Comparison of ENCODE assay signal across 23 cellular contexts in the genomic region with DNA sequence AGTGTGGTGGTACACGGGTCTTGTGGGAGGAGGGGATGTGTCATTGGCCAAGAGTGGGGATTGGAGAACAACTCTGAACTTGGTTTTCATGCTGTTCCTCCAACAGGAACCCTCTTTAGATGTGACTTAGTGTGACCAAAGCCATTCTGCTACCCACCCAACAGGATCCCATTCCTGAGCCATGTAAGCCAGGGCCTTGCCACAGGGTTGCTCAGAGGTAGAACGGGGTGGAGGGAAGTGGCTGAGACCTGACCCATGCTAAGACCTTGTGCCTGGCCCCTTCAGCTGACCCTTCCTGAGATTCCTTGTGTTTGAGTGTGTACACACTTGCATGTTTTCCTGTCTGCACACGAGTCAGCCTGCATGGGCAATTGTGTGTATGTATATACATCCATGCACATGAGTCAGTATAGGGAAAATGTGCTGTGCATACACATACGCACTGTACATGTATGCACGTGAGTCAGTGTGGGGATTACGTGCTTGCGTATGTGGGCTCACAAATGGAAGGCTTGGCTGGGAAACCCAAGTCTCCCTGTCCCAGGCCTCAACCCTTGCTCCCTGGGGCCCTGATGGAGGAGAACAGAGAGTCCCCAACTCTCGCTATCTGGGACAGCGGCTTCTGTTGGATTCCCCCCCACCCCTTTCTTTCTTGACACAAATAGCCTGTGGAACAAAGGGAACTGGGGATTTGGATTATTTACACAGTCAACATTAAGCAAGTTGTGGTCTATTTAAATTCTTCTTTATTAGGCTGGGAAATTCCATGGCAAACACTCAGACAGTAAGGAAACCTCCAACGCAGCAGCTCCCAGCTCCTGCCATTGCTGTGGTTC.
DNase-seq lines count a peak whose midpoint lies in the region; ATAC-seq and TF ChIP-seq lines count a peak whose summit lies in the region.
"Had no signal": no experiment of that assay in that cellular context is flagged by ENCODE, and none has a peak within 500 bp of the region (broad histone marks: within the 10 kb centered on the region; RNA-seq: fewer than 3 reads in every experiment).

No MANE protein-coding gene starts in this region.

- H3K27me3 ChIP-seq in testis: no peaks in the 10 kb centered on the region
- H3K27me3 ChIP-seq: neural progenitor cell, tibial nerve had no signal

- 65 to 66% methylated on average over 8 to 10 of the region's 10 CpGs for WGBS in testis, 2 donors

- H3K4me3 ChIP-seq in testis: no peak overlapping the region
- H3K4me3 ChIP-seq: GM12878, HAP-1, neural progenitor cell, tibial nerve had no signal

- TF ChIP-seq CTCF in testis (IDR thresholded peaks at IDR 0.05): no peak

- intact Hi-C loops in testis (cut with DNase I; ENCODE audit: low total_unique reads): loop anchor here (10.0 kb wide), 1 partner anchor 188 kb away; no protein-coding TSS in a partner anchor

- no peak overlapping the region for H3K4me3 Mint-ChIP-seq in activated T-cell treated with anti-CD3 and anti-CD28 coated beads, Interleukin-2, amount 50 U/mL, for 4 hours
- H3K4me3 Mint-ChIP-seq: activated naive CD4-positive, alpha-beta T cell treated with anti-CD3 and anti-CD28 coated beads, Interleukin-2, amount 10 ng/mL, durations not matched to agents 7 days and 5 days; CD8-positive, alpha-beta T cell; immature natural killer cell; neural progenitor cell; T-helper 17 cell had no signal

- no peak for ATAC-seq in activated T-cell treated with anti-CD3 and anti-CD28 coated beads, Interleukin-2, amount 50 U/mL, for 4 hours
- ATAC-seq in GM21390 (IDR thresholded peaks at IDR 0.05; ENCODE audit: unreplicated experiment): no peak
- ATAC-seq: CD8-positive, alpha-beta T cell; GM12878; T-helper 17 cell had no signal

- H3K9me3 ChIP-seq in testis: no peaks in the 10 kb centered on the region
- H3K9me3 ChIP-seq: HAP-1, tibial nerve had no signal

- no peaks in the 10 kb centered on the region for H3K36me3 Mint-ChIP-seq in activated T-cell treated with anti-CD3 and anti-CD28 coated beads, Interleukin-2, amount 50 U/mL, for 4 hours (ENCODE audit: insufficient read depth)
- H3K36me3 Mint-ChIP-seq: activated naive CD4-positive, alpha-beta T cell treated with anti-CD3 and anti-CD28 coated beads, Interleukin-2, amount 10 ng/mL, durations not matched to agents 7 days and 5 days; CD8-positive, alpha-beta T cell; immature natural killer cell; neural progenitor cell had no signal

- no peaks in the 10 kb centered on the region for H3K9me3 Mint-ChIP-seq in activated T-cell treated with anti-CD3 and anti-CD28 coated beads, Interleukin-2, amount 50 U/mL, for 4 hours
- H3K9me3 Mint-ChIP-seq: activated naive CD4-positive, alpha-beta T cell treated with anti-CD3 and anti-CD28 coated beads, Interleukin-2, amount 10 ng/mL, durations not matched to agents 7 days and 5 days; CD8-positive, alpha-beta T cell; immature natural killer cell; neural progenitor cell had no signal

- peaks cover 8% of the 10 kb centered on the region for H3K4me1 ChIP-seq in testis
- H3K4me1 ChIP-seq: HAP-1, tibial nerve had no signal

- TF ChIP-seq POLR2A in testis (IDR thresholded peaks at IDR 0.05): no peak

- H3K4me1 Mint-ChIP-seq in activated T-cell treated with anti-CD3 and anti-CD28 coated beads, Interleukin-2, amount 50 U/mL, for 4 hours (ENCODE audit: low read depth): no peaks in the 10 kb centered on the region
- H3K4me1 Mint-ChIP-seq: activated naive CD4-positive, alpha-beta T cell treated with anti-CD3 and anti-CD28 coated beads, Interleukin-2, amount 10 ng/mL, durations not matched to agents 7 days and 5 days; immature natural killer cell; T-helper 17 cell had no signal

- no peak overlapping the region for H3K27ac ChIP-seq in testis
- H3K27ac ChIP-seq: neural progenitor cell, tibial nerve had no signal

- DNase-seq in activated effector memory CD4-positive, alpha-beta T cell treated with anti-CD3 and anti-CD28 coated beads, Interleukin-2, amount 50 U/mL, for 16 hours: peak; percentile 24
- DNase-seq in activated effector memory CD4-positive, alpha-beta T cell treated with Interleukin-2 at 50 U/mL for 16 hours: no peak
- DNase-seq in astrocyte of the hippocampus (ENCODE audit: low read depth, low spot score) (peak; percentile 82), iris pigment epithelial cell (ENCODE audit: low read depth) (peak; percentile 32), testis (peak; percentile 34), midbrain (lab: John Stamatoyannopoulos, UW) (no peak)
- no peak for DNase-seq in activated T-cell treated with anti-CD3 and anti-CD28 coated beads, Interleukin-2, amount 50 U/mL, for 4 hours
- DNase-seq: 8988T; activated CD4-positive, alpha-beta T cell treated with anti-CD3 and anti-CD28 coated beads for 1 hour; activated CD8-positive, alpha-beta memory T cell treated with anti-CD3 and anti-CD28 coated beads, Interleukin-2, amount 50 U/mL, for 4 hours; activated naive CD4-positive, alpha-beta T cell treated with anti-CD3 and anti-CD28 coated beads, Interleukin-2, amount 10 ng/mL, durations not matched to agents 7 days and 5 days; CD8-positive, alpha-beta T cell; central memory CD4-positive, alpha-beta T cell; immature natural killer cell; mammary epithelial cell; SHP77 treated with DMSO at 0.1 percent for 48 hours; stimulated activated CD4-positive, alpha-beta T cell treated with anti-CD3 and anti-CD28 coated beads, Interleukin-4, amount 100 ng/mL, for 4 hours; T-helper 17 cell had no signal

- H3K27me3 Mint-ChIP-seq in activated T-cell treated with anti-CD3 and anti-CD28 coated beads, Interleukin-2, amount 50 U/mL, for 4 hours (ENCODE audit: low read depth): no peaks in the 10 kb centered on the region
- H3K27me3 Mint-ChIP-seq: activated naive CD4-positive, alpha-beta T cell treated with anti-CD3 and anti-CD28 coated beads, Interleukin-2, amount 10 ng/mL, durations not matched to agents 7 days and 5 days had no signal

- no peaks in the 10 kb centered on the region for H3K36me3 ChIP-seq in testis (ENCODE audit: low read depth, missing control alignments)
- H3K36me3 ChIP-seq: HAP-1, neural progenitor cell, tibial nerve had no signal

Comparison
In these comparisons a context has a peak if more than half of its experiments do, and no peak if none do; other contexts are left out.
1. DNase-seq: peak in activated effector memory CD4-positive, alpha-beta T cell treated with anti-CD3 and anti-CD28 coated beads, Interleukin-2, amount 50 U/mL, for 16 hours (single experiment), astrocyte of the hippocampus (single experiment), iris pigment epithelial cell (single experiment) and testis (single experiment); none in activated effector memory CD4-positive, alpha-beta T cell treated with Interleukin-2 at 50 U/mL for 16 hours (single experiment), activated T-cell treated with anti-CD3 and anti-CD28 coated beads, Interleukin-2, amount 50 U/mL, for 4 hours (single experiment) and midbrain (single experiment).